In the genomic region with DNA sequence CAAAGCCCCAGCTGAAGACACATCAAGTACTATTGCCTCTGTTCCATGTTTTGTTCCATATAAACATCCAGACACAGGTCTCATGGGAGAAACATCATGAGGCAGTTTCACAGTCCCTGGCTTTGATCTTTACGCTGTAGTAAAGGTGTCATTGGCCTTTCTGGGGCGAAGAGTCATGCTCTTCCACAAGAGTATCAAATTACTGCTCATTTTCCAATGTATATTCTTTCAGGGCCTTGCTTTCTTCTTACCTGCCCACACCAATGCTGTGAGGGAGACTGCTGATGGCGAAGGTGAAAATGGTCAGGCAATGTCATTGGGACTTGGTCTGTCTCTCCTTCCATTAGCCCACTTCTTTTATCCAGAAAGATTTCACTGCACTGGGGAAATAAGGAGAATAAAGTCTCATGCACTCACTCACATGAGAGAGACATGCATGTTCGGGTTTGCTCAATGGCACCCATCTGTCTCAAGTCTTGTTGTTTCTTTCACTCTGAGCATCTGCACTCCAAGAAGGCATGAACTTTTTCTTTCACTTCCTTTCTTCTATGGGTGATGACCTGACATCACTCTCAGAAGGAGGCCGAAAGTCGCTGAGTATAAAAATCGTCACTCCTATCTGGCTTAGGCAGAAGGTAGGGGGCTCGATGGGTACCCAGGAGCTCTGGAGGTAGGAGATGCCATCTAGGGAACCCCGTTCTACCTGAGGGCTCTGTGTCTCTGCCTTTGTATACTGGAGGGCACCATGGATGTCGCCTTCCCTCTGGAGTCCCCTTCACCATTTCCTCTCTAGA, we compare ENCODE assay signal across 8 cellular contexts. TPM values are rescaled to one million over a fixed set of nuclear protein-coding genes. Genes with fewer than 3 reads are reported as not detected.
A peak's percentile ranks its signal among the peaks of the same experiment; 100 is the strongest.
DNase-seq lines count a peak whose midpoint lies in the region; ATAC-seq and TF ChIP-seq lines count a peak whose summit lies in the region.

No MANE protein-coding gene starts in this region.

- peak overlapping the region; percentile 82 for H3K9ac ChIP-seq in adipocyte (ENCODE audit: low read length)

- H3K36me3 ChIP-seq in adipocyte (ENCODE audit: control insufficient read depth, insufficient read depth, low read length, severe bottlenecking): no peaks in the 10 kb centered on the region

- no peak overlapping the region for H3K27ac Mint-ChIP-seq in Calu3 (ENCODE audit: unreplicated experiment)
- peak overlapping the region; percentile 98 for H3K27ac Mint-ChIP-seq in nephron progenitor cell

- H3K27ac ChIP-seq in foreskin keratinocyte: no peak overlapping the region

- no peak overlapping the region for H3K4me3 ChIP-seq in adipocyte (ENCODE audit: low read length)

- H3K27me3 ChIP-seq in adipocyte (replicated peaks; ENCODE audit: control insufficient read depth, insufficient read depth, low read length): no peaks in the 10 kb centered on the region
- peaks cover 8% of the 10 kb centered on the region for H3K27me3 ChIP-seq in foreskin keratinocyte

- no peaks in the 10 kb centered on the region for H3K9me3 ChIP-seq in adipocyte (ENCODE audit: control insufficient read depth, low read length)

- BruUV-seq in Calu3 (replicated peaks; lab: Mats Ljungman, UMichigan): no TSS peak

- H3K4me1 ChIP-seq in adipocyte (ENCODE audit: control insufficient read depth, insufficient read depth, low read length): peaks cover 30% of the 10 kb centered on the region
- peaks cover 10% of the 10 kb centered on the region for H3K4me1 ChIP-seq in foreskin keratinocyte

- CTCF ChIA-PET in Calu3 (lab: Charles Lee): no interaction called here

- no peak for DNase-seq in Calu3
- no peak for DNase-seq in adipocyte (ENCODE audit: low read depth)
- no peak for DNase-seq in nephron progenitor cell
- no peak for DNase-seq in SHP77 (lab: John Stamatoyannopoulos, UW)
- DNase-seq in foreskin keratinocyte: no peak

- TF ChIP-seq CTCF in Calu3 (IDR thresholded peaks at IDR 0.05; ENCODE audit: unreplicated experiment): no peak
- no peak for TF ChIP-seq CTCF in nephron progenitor cell (IDR thresholded peaks at IDR 0.05)
- no peak for TF ChIP-seq CTCF in foreskin keratinocyte (conservative IDR thresholded peaks at IDR 0.05)

- H3K9me3 Mint-ChIP-seq in Calu3 (ENCODE audit: low read depth, unreplicated experiment) (no peaks in the 10 kb centered on the region), nephron progenitor cell (peaks cover 3% of the 10 kb centered on the region)

- H3K4me3 Mint-ChIP-seq in Calu3 (ENCODE audit: low read depth, unreplicated experiment): peak overlapping the region; percentile 73
- peak overlapping the region; percentile 75 for H3K4me3 Mint-ChIP-seq in nephron progenitor cell

- H3K27me3 Mint-ChIP-seq in Calu3 (ENCODE audit: unreplicated experiment) (no peaks in the 10 kb centered on the region), nephron progenitor cell (ENCODE audit: low read depth, poor library complexity) (no peaks in the 10 kb centered on the region)

- ATAC-seq in GM19395 (IDR thresholded peaks at IDR 0.05; ENCODE audit: unreplicated experiment) (peak; percentile 69), HG03442 (IDR thresholded peaks at IDR 0.05; ENCODE audit: unreplicated experiment) (peak; percentile 35), esophagus mucosa (no peak), foreskin keratinocyte (no peak)

- intact Hi-C loops in Calu3 (cut with micrococcal nuclease; ENCODE audit: unreplicated experiment): loop anchor here (5.0 kb wide), 1 partner anchor 109 kb away; no protein-coding TSS in a partner anchor

- peaks cover 22% of the 10 kb centered on the region for H3K4me1 Mint-ChIP-seq in Calu3 (ENCODE audit: low read depth, unreplicated experiment)
- peaks cover 58% of the 10 kb centered on the region for H3K4me1 Mint-ChIP-seq in nephron progenitor cell

- H3K36me3 Mint-ChIP-seq in Calu3 (ENCODE audit: insufficient read depth, unreplicated experiment) (peaks cover 15% of the 10 kb centered on the region), nephron progenitor cell (ENCODE audit: low read depth) (no peaks in the 10 kb centered on the region)

RNA-seq across cellular contexts. Expression of a gene that starts 1.3 kb away (rescaled TPM):
- 18.8 and 24.1 TPM in 2 replicates for total RNA-seq in Calu3 (2022)
- total RNA-seq in esophagus mucosa: 18.5 TPM
- 31.0 and 32.3 TPM in 2 replicates for total RNA-seq in foreskin keratinocyte
- 32.3 and 34.0 TPM in 2 replicates for polyA plus RNA-seq in foreskin keratinocyte

Comparison
In these comparisons a context has a peak if more than half of its experiments do, and no peak if none do; other contexts are left out.
1. ATAC-seq: peak in GM19395 (single experiment) and HG03442 (single experiment); none in esophagus mucosa (single experiment) and foreskin keratinocyte (single experiment).